ENCODE assay signal across 23 cellular contexts in the genomic region with DNA sequence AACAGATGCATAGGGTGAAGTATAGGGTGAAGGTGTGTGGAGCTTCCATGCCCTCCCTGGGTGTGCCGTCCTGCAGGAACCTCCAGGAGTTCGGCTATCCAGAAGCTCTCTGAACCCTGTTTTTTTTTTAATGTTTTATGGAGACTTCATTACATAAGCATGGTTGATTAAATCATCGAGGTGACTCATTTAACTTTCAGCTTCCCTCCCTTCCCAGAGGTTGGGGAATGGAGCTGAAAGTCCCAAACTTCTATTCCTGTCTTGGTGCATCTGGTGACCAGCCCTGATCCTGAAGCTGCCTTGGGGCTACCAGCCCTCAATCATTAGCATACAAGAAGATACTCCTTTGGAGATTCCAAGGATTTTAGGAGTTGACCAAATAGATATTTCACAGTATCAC. TPM values are rescaled to one million over a fixed set of nuclear protein-coding genes. Genes with fewer than 3 reads are reported as not detected.
DNase-seq lines count a peak whose midpoint lies in the region; TF ChIP-seq lines count a peak whose summit lies in the region.
"Had no signal": no experiment of that assay in that cellular context is flagged by ENCODE, and none has a peak within 500 bp of the region (broad histone marks: within the 10 kb centered on the region; RNA-seq: fewer than 3 reads in every experiment).

No MANE protein-coding gene starts in this region.

- peak overlapping the region; percentile 12 for H3K4me2 ChIP-seq in GM23248 (ENCODE audit: unreplicated experiment)

- TF ChIP-seq CTCF in fibroblast of mammary gland (conservative IDR thresholded peaks at IDR 0.05; ENCODE audit: control insufficient read depth, insufficient read depth, low read depth, low read length) (no peak), left ventricle myocardium inferior (IDR thresholded peaks at IDR 0.05; ENCODE audit: borderline replicate concordance) (no peak), GM13976 (IDR thresholded peaks at IDR 0.05; ENCODE audit: borderline replicate concordance, control extremely low read depth, extremely low read depth, insufficient read depth, missing control alignments) (no peak)

- in situ Hi-C loops in GM23248 (cut with MboI) = no loop called here
- in situ Hi-C loops in GM13976 (cut with MboI; ENCODE audit: low sequenced_read_pairs, unreplicated experiment) = no loop called here

- H3K4me3 ChIP-seq in GM23248 = no peak overlapping the region
- no peak overlapping the region for H3K4me3 ChIP-seq in fibroblast of mammary gland (ENCODE audit: control insufficient read depth, low read depth, low read length)
- no peak overlapping the region for H3K4me3 ChIP-seq in left ventricle myocardium inferior
- H3K4me3 ChIP-seq: colonic mucosa, SJSA1, upper lobe of right lung had no signal

- H4K20me1 ChIP-seq in GM23248 (ENCODE audit: insufficient read depth) = no peaks in the 10 kb centered on the region

- 50 to 65% methylated on average over 3 of the region's 3 CpGs for WGBS in GM23248 (ENCODE audit: low coverage in 1 of 2, low lambda C conversion rate in 2 of 2, missing lambda C conversion rate in 2 of 2), 2 experiments

- H2AFZ ChIP-seq in GM23248 = no peak overlapping the region

- no peaks in the 10 kb centered on the region for H3F3A ChIP-seq in GM23248 (ENCODE audit: insufficient read depth)

- intact Hi-C loops in left ventricle myocardium inferior (cut with micrococcal nuclease) = no loop called here

- no peak overlapping the region for H3K9ac ChIP-seq in GM23248

- H3K9me2 ChIP-seq in GM23248 (ENCODE audit: insufficient read depth) = no peaks in the 10 kb centered on the region

- DNase-seq in A172 (ENCODE audit: low spot score) = peak; percentile 31
- DNase-seq in GM23248 = peak; percentile 57
- DNase-seq in RPMI7951 (ENCODE audit: low read depth) = peak; percentile 76
- DNase-seq in fibroblast of mammary gland (ENCODE audit: low read depth) = peak; percentile 48
- no peak for DNase-seq in left ventricle myocardium inferior
- no peak for DNase-seq in GM13976 (ENCODE audit: low spot score)
- no peak for DNase-seq in T-helper 2 cell
- DNase-seq in DMS79 treated with DMSO at 0.1 percent for 48 hours (lab: John Stamatoyannopoulos, UW) = no peak
- DNase-seq: 8988T; activated CD4-positive, alpha-beta T cell treated with anti-CD3 and anti-CD28 coated beads for 4 hours; activated T-cell treated with anti-CD3 and anti-CD28 coated beads, Interleukin-2, amount 50 U/mL, for 24 hours; colonic mucosa; COR-L47; DMS79; endodermal cell; Kasumi-1; kidney glomerular epithelial cell; NCI-H1092; NCI-H1930; NCI-H526 treated with DMSO at 0.1 percent for 48 hours; upper lobe of right lung had no signal

- H3K4me1 ChIP-seq in GM23248 (ENCODE audit: insufficient read depth) (peaks cover 30% of the 10 kb centered on the region), left ventricle myocardium inferior (peaks cover 12% of the 10 kb centered on the region)
- H3K4me1 ChIP-seq: colonic mucosa, upper lobe of right lung had no signal

- H3K79me2 ChIP-seq in GM23248 (ENCODE audit: insufficient read depth) = peaks cover 87% of the 10 kb centered on the region

- H3K27ac ChIP-seq in GM23248 (no peak overlapping the region), left ventricle myocardium inferior (replicated peaks) (no peak overlapping the region)
- H3K27ac ChIP-seq: colonic mucosa, SJSA1, upper lobe of right lung had no signal

- H3K36me3 ChIP-seq in GM23248 (ENCODE audit: low read depth) (no peaks in the 10 kb centered on the region), left ventricle myocardium inferior (peaks cover 6% of the 10 kb centered on the region)
- H3K36me3 ChIP-seq: colonic mucosa, SJSA1, upper lobe of right lung had no signal

- no peaks in the 10 kb centered on the region for H3K27me3 ChIP-seq in GM23248 (replicated peaks; ENCODE audit: insufficient read depth)
- no peaks in the 10 kb centered on the region for H3K27me3 ChIP-seq in left ventricle myocardium inferior (ENCODE audit: low read depth)
- H3K27me3 ChIP-seq: colonic mucosa, SJSA1, upper lobe of right lung had no signal

- H3K9me3 ChIP-seq in GM23248 (ENCODE audit: low read depth) = no peaks in the 10 kb centered on the region
- H3K9me3 ChIP-seq in left ventricle myocardium inferior (replicated peaks) = no peaks in the 10 kb centered on the region
- H3K9me3 ChIP-seq: colonic mucosa, SJSA1, upper lobe of right lung had no signal

RNA-seq across cellular contexts. Expression of gene RRP15, which starts 9.4 kb away (rescaled TPM):
- total RNA-seq in A172 (2014; rRNA removed; shearing (Covaris generic)) = 11.9 and 26.2 TPM in 2 replicates
- 4.6 and 5.4 TPM in 2 replicates for total RNA-seq in GM23248 (2014; rRNA removed; shearing (Covaris generic))
- 24.0 and 25.5 TPM in 2 replicates for polyA plus RNA-seq in GM23248 (2016; fragmentation: Nextera tagmentation; extraction: Ambion mirVana)
- 5.3 and 6.2 TPM in 2 replicates for total RNA-seq in RPMI7951 (2014; rRNA removed; shearing (Covaris generic))
- total RNA-seq in left ventricle myocardium inferior = 20.8 TPM

RNA-seq across cellular contexts. Expression of gene TGFB2, which starts 50.6 kb away (rescaled TPM):
- total RNA-seq in A172 (2014; rRNA removed; shearing (Covaris generic)) = 65.5 and 87.6 TPM in 2 replicates
- 0.51 and 0.97 TPM in 2 replicates for total RNA-seq in GM23248 (2014; rRNA removed; shearing (Covaris generic))
- 1.3 and 2.0 TPM in 2 replicates for polyA plus RNA-seq in GM23248 (2016; fragmentation: Nextera tagmentation; extraction: Ambion mirVana)
- total RNA-seq in RPMI7951 (2014; rRNA removed; shearing (Covaris generic)) = 11.3 and 18.7 TPM in 2 replicates
- total RNA-seq in left ventricle myocardium inferior = 4.4 TPM
- total RNA-seq: activated CD8-positive, alpha-beta memory T cell treated with anti-CD3 and anti-CD28 coated beads for 36 hours had no signal

Comparison
In these comparisons a context has a peak if more than half of its experiments do, and no peak if none do; other contexts are left out.
1. DNase-seq: peak in A172 (single experiment), GM23248 (single experiment), RPMI7951 (single experiment) and fibroblast of mammary gland (single experiment); none in left ventricle myocardium inferior (single experiment), GM13976 (single experiment), T-helper 2 cell (0 of 5) and DMS79 treated with DMSO at 0.1 percent for 48 hours (single experiment).